ENCODE assay signal across 17 cellular contexts in the genomic region with DNA sequence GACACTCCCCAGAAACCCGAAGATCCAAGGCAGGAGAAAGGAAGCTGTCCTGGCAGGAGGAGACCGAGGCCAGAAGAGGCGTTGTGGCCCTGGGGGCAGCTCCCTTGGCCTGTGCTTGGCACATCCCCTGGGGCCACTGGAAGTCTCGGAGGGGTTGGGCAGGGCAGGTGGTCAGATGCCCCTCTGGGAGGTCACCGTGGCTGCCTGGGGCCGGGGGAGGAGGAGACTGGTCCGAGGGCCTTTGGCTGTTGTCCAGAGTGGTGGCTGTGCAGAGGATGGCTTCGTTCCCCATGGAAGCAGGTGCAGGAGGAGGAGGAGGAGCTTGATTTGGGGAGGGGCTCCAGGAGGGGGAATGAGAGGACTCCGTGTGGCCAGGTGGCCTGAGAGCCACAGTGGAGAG.
"Had no signal": no experiment of that assay in that cellular context is flagged by ENCODE, and none has a peak within 500 bp of the region (broad histone marks: within the 10 kb centered on the region; RNA-seq: fewer than 3 reads in every experiment).

No MANE protein-coding gene starts in this region.

- H3K4me3 Mint-ChIP-seq: activated CD4-positive, alpha-beta memory T cell treated with anti-CD3 and anti-CD28 coated beads for 36 hours; activated CD8-positive, alpha-beta memory T cell treated with anti-CD3 and anti-CD28 coated beads, Interleukin-2, amount 10 ng/mL, durations not matched to agents 7 days and 5 days; activated naive CD4-positive, alpha-beta T cell treated with anti-CD3 and anti-CD28 coated beads, Interleukin-2, amount 10 ng/mL, durations not matched to agents 7 days and 5 days; immature natural killer cell; natural killer cell treated with Interleukin-12 subunit alpha and Interleukin-12 subunit beta and Interleukin-15 and Interleukin-18, amount 100 ng/mL, for 72 hours; stimulated activated naive B cell treated with anti-CD40 and anti-IgM and Interleukin-4, amounts not matched to agents 10 μg/mL and 1 μg/mL and 100 μg/mL, for 72 hours had no signal

- DNase-seq: activated CD4-positive, alpha-beta memory T cell treated with anti-CD3 and anti-CD28 coated beads for 36 hours; activated CD4-positive, alpha-beta T cell treated with anti-CD3 and anti-CD28 coated beads for 1 hour; activated CD8-positive, alpha-beta memory T cell treated with anti-CD3 and anti-CD28 coated beads, Interleukin-2, amount 10 ng/mL, durations not matched to agents 7 days and 5 days; activated naive CD4-positive, alpha-beta T cell treated with anti-CD3 and anti-CD28 coated beads, Interleukin-2, amount 10 ng/mL, durations not matched to agents 7 days and 5 days; activated T-cell treated with anti-CD3 and anti-CD28 coated beads, Interleukin-2, amount 50 U/mL, for 1 hour; head of caudate nucleus; immature natural killer cell; mesenchymal stem cell; stimulated activated CD4-positive, alpha-beta T cell treated with anti-CD3 and anti-CD28 coated beads, Interleukin-2, amount 100 ng/mL, for 48 hours; stimulated activated naive B cell treated with anti-CD40 and anti-IgM and Interleukin-4, amounts not matched to agents 10 μg/mL and 1 μg/mL and 100 μg/mL, for 72 hours; uterus had no signal

- H3K9me3 ChIP-seq: uterus had no signal

- H3K36me3 Mint-ChIP-seq: activated CD8-positive, alpha-beta memory T cell treated with anti-CD3 and anti-CD28 coated beads, Interleukin-2, amount 10 ng/mL, durations not matched to agents 7 days and 5 days; activated naive CD4-positive, alpha-beta T cell treated with anti-CD3 and anti-CD28 coated beads, Interleukin-2, amount 10 ng/mL, durations not matched to agents 7 days and 5 days; immature natural killer cell; natural killer cell treated with Interleukin-12 subunit alpha and Interleukin-12 subunit beta and Interleukin-15 and Interleukin-18, amount 100 ng/mL, for 72 hours had no signal

- H3K27ac Mint-ChIP-seq: activated CD4-positive, alpha-beta memory T cell treated with anti-CD3 and anti-CD28 coated beads for 36 hours; activated CD8-positive, alpha-beta memory T cell treated with anti-CD3 and anti-CD28 coated beads, Interleukin-2, amount 10 ng/mL, durations not matched to agents 7 days and 5 days; activated T-helper 2 cell treated with anti-CD3 and anti-CD28 coated beads, Interferon-gamma antibody, Interleukin-2, Interleukin-4, amounts not matched to agents 10 μg/mL and 5 μg/mL and 100 μg/mL, durations not matched to agents 14 hours and 24 hours and 36 hours; immature natural killer cell; natural killer cell treated with Interleukin-12 subunit alpha and Interleukin-12 subunit beta and Interleukin-15 and Interleukin-18, amount 100 ng/mL, for 72 hours; progenitor cell of endocrine pancreas; stimulated activated naive B cell treated with anti-CD40 and anti-IgM and Interleukin-4, amounts not matched to agents 10 μg/mL and 1 μg/mL and 100 μg/mL, for 72 hours had no signal

- H3K36me3 ChIP-seq: right atrium auricular region, tibial nerve, uterus had no signal

- ATAC-seq: activated CD8-positive, alpha-beta memory T cell treated with anti-CD3 and anti-CD28 coated beads, Interleukin-2, amount 10 ng/mL, durations not matched to agents 7 days and 5 days; natural killer cell treated with Interleukin-12 subunit alpha and Interleukin-12 subunit beta and Interleukin-15 and Interleukin-18, amount 100 ng/mL, for 72 hours; stimulated activated naive B cell treated with anti-CD40 and anti-IgM and Interleukin-4, amounts not matched to agents 10 μg/mL and 1 μg/mL and 100 μg/mL, for 72 hours had no signal

- H3K9me3 Mint-ChIP-seq: activated T-helper 2 cell treated with anti-CD3 and anti-CD28 coated beads, Interferon-gamma antibody, Interleukin-2, Interleukin-4, amounts not matched to agents 10 μg/mL and 5 μg/mL and 100 μg/mL, durations not matched to agents 14 hours and 24 hours and 36 hours; natural killer cell treated with Interleukin-12 subunit alpha and Interleukin-12 subunit beta and Interleukin-15 and Interleukin-18, amount 100 ng/mL, for 72 hours had no signal

- H3K27ac ChIP-seq: right atrium auricular region, tibial nerve, uterus, VCaP had no signal

- H3K4me3 ChIP-seq: right atrium auricular region, tibial nerve, uterus had no signal

- H3K27me3 ChIP-seq: right atrium auricular region, uterus had no signal
